Comparison of ENCODE assay signal across 1 cellular context in genomic region chr10:71981024-71981867, GRCh38.
TF ChIP-seq lines count a peak whose summit lies in the region.

No MANE protein-coding gene starts in this region.

TF ChIP-seq in HepG2, 621 proteins besides CTCF, POLR2A, EP300 and RAD21 (continued from another document and continues in another):
- TF ChIP-seq TFE3 (CRISPR knock-in tag; IDR thresholded peaks at IDR 0.05) (no peak), GTF2F1 (IDR thresholded peaks at IDR 0.05; ENCODE audit: low read length) (no peak), NRL (CRISPR knock-in tag; IDR thresholded peaks at IDR 0.05; ENCODE audit: borderline replicate concordance) (no peak), HOXA7 (CRISPR knock-in tag; IDR thresholded peaks at IDR 0.05) (no peak), ATF3 (CRISPR knock-in tag; IDR thresholded peaks at IDR 0.05) (no peak), HNF4A (CRISPR knock-in tag; IDR thresholded peaks at IDR 0.05) (peak; percentile 49), FOXO4 (CRISPR knock-in tag; conservative IDR thresholded peaks at IDR 0.05) (no peak), ZNF775 (CRISPR knock-in tag; IDR thresholded peaks at IDR 0.05; ENCODE audit: borderline replicate concordance) (no peak), ZNF781 (CRISPR knock-in tag; IDR thresholded peaks at IDR 0.05; ENCODE audit: borderline replicate concordance, not compliant biosample characterization) (no peak), ZNF121 (CRISPR knock-in tag; IDR thresholded peaks at IDR 0.05) (no peak), ZC3H4 (CRISPR knock-in tag; IDR thresholded peaks at IDR 0.05; ENCODE audit: borderline replicate concordance) (no peak), UBTF (CRISPR knock-in tag; IDR thresholded peaks at IDR 0.05) (no peak), HNF1A (IDR thresholded peaks at IDR 0.05; ENCODE audit: low read depth) (no peak), HNF1A (CRISPR knock-in tag; IDR thresholded peaks at IDR 0.05; ENCODE audit: borderline replicate concordance) (peak; percentile 65; the same call in 1 of the 2 replicates), ZNF597 (CRISPR knock-in tag; IDR thresholded peaks at IDR 0.05) (no peak), SMAD9 (CRISPR knock-in tag; IDR thresholded peaks at IDR 0.05) (no peak), ZBTB20 (CRISPR knock-in tag; IDR thresholded peaks at IDR 0.05; ENCODE audit: borderline replicate concordance, low read depth) (no peak), HNRNPK (IDR thresholded peaks at IDR 0.05; ENCODE audit: low read depth, low read length, poor library complexity, severe bottlenecking) (no peak), ZNF512B (CRISPR knock-in tag; IDR thresholded peaks at IDR 0.05; ENCODE audit: borderline replicate concordance) (no peak), ZNF326 (CRISPR knock-in tag; IDR thresholded peaks at IDR 0.05; ENCODE audit: borderline replicate concordance) (no peak), NFE2 (CRISPR knock-in tag; IDR thresholded peaks at IDR 0.05) (no peak), MYC (CRISPR knock-in tag; IDR thresholded peaks at IDR 0.05; ENCODE audit: borderline replicate concordance) (peak; percentile 52; the same call in 1 of the 2 replicates), NKX3-1 (CRISPR knock-in tag; IDR thresholded peaks at IDR 0.05) (no peak), ATF4 (CRISPR knock-in tag; IDR thresholded peaks at IDR 0.05) (no peak), MZF1 (CRISPR knock-in tag; IDR thresholded peaks at IDR 0.05; ENCODE audit: borderline replicate concordance) (no peak), PCBP1 (IDR thresholded peaks at IDR 0.05; ENCODE audit: borderline replicate concordance, low read depth, low read length) (no peak), ZZZ3 (CRISPR knock-in tag; IDR thresholded peaks at IDR 0.05; ENCODE audit: borderline replicate concordance) (no peak), BRF2 (CRISPR knock-in tag; IDR thresholded peaks at IDR 0.05) (no peak), ZNF792 (CRISPR knock-in tag; IDR thresholded peaks at IDR 0.05) (no peak), JUN (CRISPR knock-in tag; IDR thresholded peaks at IDR 0.05) (no peak), ZNF619 (CRISPR knock-in tag; IDR thresholded peaks at IDR 0.05) (no peak), ETS1 (CRISPR knock-in tag; IDR thresholded peaks at IDR 0.05) (no peak), AGO2 (optimal IDR thresholded peaks at IDR 0.05; ENCODE audit: low read depth, low read length) (no peak)
